ENCODE assay signal across 1 cellular context in genomic region chr3:57228734-57229505, GRCh38.
TF ChIP-seq lines count a peak whose summit lies in the region.

No MANE protein-coding gene starts in this region.

TF ChIP-seq in HEK293, 187 proteins besides CTCF, POLR2A, EP300 and RAD21 (continued from another document and continues in another):
- TF ChIP-seq ZNF362 (tag by site-specific recombination; IDR thresholded peaks at IDR 0.05) (no peak), ZNF571 (tag by site-specific recombination; IDR thresholded peaks at IDR 0.05) (no peak), OSR2 (tag by site-specific recombination; IDR thresholded peaks at IDR 0.05) (no peak), ZBTB1 (tag by site-specific recombination; IDR thresholded peaks at IDR 0.05) (0 out of 2 replicates have a peak, but pooled peaks have one; percentile 40), ZNF510 (tag by site-specific recombination; IDR thresholded peaks at IDR 0.05; ENCODE audit: insufficient replicate concordance) (no peak), KLF9 (tag by site-specific recombination; IDR thresholded peaks at IDR 0.05; ENCODE audit: low read depth) (no peak), ZNF776 (tag by site-specific recombination; IDR thresholded peaks at IDR 0.05; ENCODE audit: borderline replicate concordance) (no peak), ZNF701 (tag by site-specific recombination; IDR thresholded peaks at IDR 0.05) (no peak), ZNF843 (tag by site-specific recombination; IDR thresholded peaks at IDR 0.05) (peak; percentile 61; the same call in 1 of the 2 replicates), ZNF837 (tag by site-specific recombination; IDR thresholded peaks at IDR 0.05) (no peak), TRIM28 (IDR thresholded peaks at IDR 0.05; ENCODE audit: borderline replicate concordance, low read length) (no peak), ZNF148 (tag by site-specific recombination; IDR thresholded peaks at IDR 0.05; ENCODE audit: borderline replicate concordance) (no peak), ZNF677 (tag by site-specific recombination; IDR thresholded peaks at IDR 0.05) (no peak), SCRT1 (tag by site-specific recombination; IDR thresholded peaks at IDR 0.05; ENCODE audit: borderline replicate concordance) (peak; percentile 87), ZNF623 (tag by site-specific recombination; IDR thresholded peaks at IDR 0.05) (no peak), ZNF600 (tag by site-specific recombination; IDR thresholded peaks at IDR 0.05) (no peak), ZBTB26 (tag by site-specific recombination; optimal IDR thresholded peaks at IDR 0.05) (no peak), ZNF133 (tag by site-specific recombination; IDR thresholded peaks at IDR 0.05) (no peak), ZNF76 (tag by site-specific recombination; IDR thresholded peaks at IDR 0.05; ENCODE audit: borderline replicate concordance, low read depth) (no peak), ZNF423 (tag by site-specific recombination; IDR thresholded peaks at IDR 0.05) (no peak), ZNF707 (tag by site-specific recombination; IDR thresholded peaks at IDR 0.05) (no peak), KLF10 (tag by site-specific recombination; IDR thresholded peaks at IDR 0.05) (no peak), ZNF473 (tag by site-specific recombination; IDR thresholded peaks at IDR 0.05) (no peak), GLIS1 (tag by site-specific recombination; IDR thresholded peaks at IDR 0.05) (no peak), SETDB1 (IDR thresholded peaks at IDR 0.05; ENCODE audit: insufficient read length, low read length) (no peak), ZFP69B (tag by site-specific recombination; IDR thresholded peaks at IDR 0.05) (no peak), ZNF610 (tag by site-specific recombination; IDR thresholded peaks at IDR 0.05; ENCODE audit: borderline replicate concordance) (no peak), ZEB2 (tag by site-specific recombination; IDR thresholded peaks at IDR 0.05) (peak; percentile 66), ZFP41 (tag by site-specific recombination; IDR thresholded peaks at IDR 0.05; ENCODE audit: borderline replicate concordance) (no peak), KLF16 (tag by site-specific recombination; IDR thresholded peaks at IDR 0.05) (no peak), ZNF391 (tag by site-specific recombination; IDR thresholded peaks at IDR 0.05; ENCODE audit: borderline replicate concordance, low read depth) (no peak), ZNF26 (tag by site-specific recombination; IDR thresholded peaks at IDR 0.05) (no peak), REPIN1 (tag by site-specific recombination; IDR thresholded peaks at IDR 0.05; ENCODE audit: low read depth) (no peak), ZNF639 (tag by site-specific recombination; IDR thresholded peaks at IDR 0.05) (no peak), ZNF354C (tag by site-specific recombination; IDR thresholded peaks at IDR 0.05; ENCODE audit: borderline replicate concordance, low read depth) (no peak), ZNF645 (tag by site-specific recombination; IDR thresholded peaks at IDR 0.05) (no peak), KLF8 (tag by site-specific recombination; IDR thresholded peaks at IDR 0.05) (no peak), ZNF140 (tag by site-specific recombination; IDR thresholded peaks at IDR 0.05) (no peak), ZNF785 (tag by site-specific recombination; IDR thresholded peaks at IDR 0.05) (no peak), ZNF155 (tag by site-specific recombination; IDR thresholded peaks at IDR 0.05) (no peak), ZNF292 (tag by site-specific recombination; IDR thresholded peaks at IDR 0.05; ENCODE audit: borderline replicate concordance, low read depth) (no peak), SP7 (tag by site-specific recombination; IDR thresholded peaks at IDR 0.05) (no peak), INSM2 (tag by site-specific recombination; IDR thresholded peaks at IDR 0.05) (0 out of 2 replicates have a peak, but pooled peaks have one; percentile 1), ZNF555 (tag by site-specific recombination; conservative IDR thresholded peaks at IDR 0.05) (no peak), ZNF629 (tag by site-specific recombination; IDR thresholded peaks at IDR 0.05) (peak; percentile 26; the same call in 1 of the 2 replicates), ZNF184 (tag by site-specific recombination; IDR thresholded peaks at IDR 0.05) (no peak), ZNF514 (tag by site-specific recombination; IDR thresholded peaks at IDR 0.05) (no peak), ZIC2 (tag by site-specific recombination; IDR thresholded peaks at IDR 0.05) (no peak), WT1 (tag by site-specific recombination; IDR thresholded peaks at IDR 0.05) (no peak), ZNF416 (tag by site-specific recombination; IDR thresholded peaks at IDR 0.05) (no peak), BCL11A (tag by site-specific recombination; IDR thresholded peaks at IDR 0.05; ENCODE audit: low read depth) (0 out of 2 replicates have a peak, but pooled peaks have one; percentile 38), ZNF280C (tag by site-specific recombination; IDR thresholded peaks at IDR 0.05) (no peak), ZBTB7A (tag by site-specific recombination; IDR thresholded peaks at IDR 0.05; ENCODE audit: low read depth) (no peak), ZNF658 (tag by site-specific recombination; IDR thresholded peaks at IDR 0.05) (no peak), ZNF513 (tag by site-specific recombination; IDR thresholded peaks at IDR 0.05) (no peak), ZNF311 (tag by site-specific recombination; IDR thresholded peaks at IDR 0.05; ENCODE audit: borderline replicate concordance) (no peak)
